Comparison of ENCODE assay signal across 1 cellular context in genomic region chr15:67149859-67150824, GRCh38.
TF ChIP-seq lines count a peak whose summit lies in the region.

No MANE protein-coding gene starts in this region.

TF ChIP-seq in IMR-90, 13 proteins besides CTCF, POLR2A, EP300 and RAD21:
- TF ChIP-seq RCOR1 (IDR thresholded peaks at IDR 0.05; ENCODE audit: insufficient replicate concordance, low read length) = peak; percentile 27
- TF ChIP-seq MAZ (IDR thresholded peaks at IDR 0.05; ENCODE audit: borderline replicate concordance, low read depth, low read length) = 0 out of 2 replicates have a peak, but pooled peaks have one; percentile 27
- peak; percentile 94 for TF ChIP-seq BHLHE40 (IDR thresholded peaks at IDR 0.05; ENCODE audit: low read depth, low read length)
- TF ChIP-seq NFE2L2 (IDR thresholded peaks at IDR 0.05; ENCODE audit: low read depth, low read length) = peak; percentile 33; the same call in 1 of the 2 replicates
- 0 out of 2 replicates have a peak, but pooled peaks have one; percentile 25 for TF ChIP-seq CHD1 (IDR thresholded peaks at IDR 0.05; ENCODE audit: low read depth, low read length)
- peak; percentile 86 for TF ChIP-seq FOS (IDR thresholded peaks at IDR 0.05; ENCODE audit: low read depth, low read length)
- 0 out of 2 replicates have a peak, but pooled peaks have one; percentile 25 for TF ChIP-seq ELK1 (IDR thresholded peaks at IDR 0.05; ENCODE audit: borderline replicate concordance, low read depth, low read length)
- no peak for TF ChIP-seq MAFK (IDR thresholded peaks at IDR 0.05; ENCODE audit: low read depth, low read length)
- TF ChIP-seq MXI1 (IDR thresholded peaks at IDR 0.05; ENCODE audit: borderline replicate concordance, low read depth, low read length) = no peak
- TF ChIP-seq CEBPB (IDR thresholded peaks at IDR 0.05; ENCODE audit: low read depth, low read length) = peak; percentile 68
